ENCODE assay signal across 21 cellular contexts in the genomic region with DNA sequence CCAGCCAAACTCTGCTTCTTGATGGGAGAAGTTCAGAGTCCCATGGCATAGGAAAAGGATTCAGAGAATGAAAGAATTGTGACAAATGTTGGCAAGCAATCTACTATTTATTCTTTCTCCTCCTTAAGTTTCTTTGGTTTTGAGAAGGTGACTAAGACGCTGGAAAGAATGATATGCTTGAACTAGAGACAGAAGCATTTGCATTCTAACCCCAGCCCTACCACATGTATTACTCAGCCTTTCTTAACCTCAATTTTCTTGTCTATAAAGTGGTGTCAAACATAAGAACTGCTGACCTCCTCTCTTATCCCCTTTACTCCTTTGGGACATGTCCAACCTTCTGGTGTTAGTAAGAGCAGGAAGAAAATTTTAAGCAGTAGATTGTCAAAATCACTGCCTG.
A peak's percentile ranks its signal among the peaks of the same experiment; 100 is the strongest.
DNase-seq lines count a peak whose midpoint lies in the region; ATAC-seq, FAIRE-seq and TF ChIP-seq lines count a peak whose summit lies in the region.
"Had no signal": no experiment of that assay in that cellular context is flagged by ENCODE, and none has a peak within 500 bp of the region (broad histone marks: within the 10 kb centered on the region; RNA-seq: fewer than 3 reads in every experiment).

No MANE protein-coding gene starts in this region.

- H3K18ac ChIP-seq in H1 (ENCODE audit: extremely low read depth, low read length): 0 out of 2 replicates have a peak overlapping the region, but pooled peaks have one; percentile 63

- POLR2A ChIA-PET in PC-3 (lab: Charles Lee; ENCODE audit: unreplicated experiment) (no interaction called here), H1 (lab: Charles Lee; ENCODE audit: partially characterized antibody) (no interaction called here)

- no peak for TF ChIP-seq RAD21 in H1 (IDR thresholded peaks at IDR 0.05 in 1 of 2, conservative IDR thresholded peaks at IDR 0.05 in 1 of 2; ENCODE audit: low read depth in 2 of 2, low read length in 2 of 2)

- no peak overlapping the region for H2AK5ac ChIP-seq in H1 (ENCODE audit: low read depth, low read length)

- peaks cover 17% of the 10 kb centered on the region for H3K27me3 Mint-ChIP-seq in activated T-cell treated with anti-CD3 and anti-CD28 coated beads, Interleukin-2, amount 50 U/mL, for 72 hours (ENCODE audit: low read depth)
- H3K27me3 Mint-ChIP-seq in activated T-cell treated with anti-CD3 and anti-CD28 coated beads, Interleukin-2, amount 50 U/mL, for 4 hours (ENCODE audit: low read depth): peaks cover 24% of the 10 kb centered on the region

- H3K79me2 ChIP-seq in PC-3 (ENCODE audit: low read length) (no peaks in the 10 kb centered on the region), H1 (ENCODE audit: control insufficient read depth in 1 of 2, insufficient read depth in 2 of 2, low read length in 2 of 2) (no peaks in the 10 kb centered on the region), hepatocyte (no peaks in the 10 kb centered on the region)

- H3K4me2 ChIP-seq in PC-3 (ENCODE audit: low read length) (no peak overlapping the region), H1 (ENCODE audit: insufficient read depth in 1 of 2, low read depth in 2 of 2, low read length in 2 of 2) (no peak overlapping the region), hepatocyte (no peak overlapping the region)
- H3K4me2 ChIP-seq: KMS-11 had no signal

- 82% methylated on average over 1 of the region's 1 CpG; no CpG with 5 or more reads in 1 of the 2 experiments for WGBS in H1 (ENCODE audit: extremely low coverage in 1 of 2, insufficient coverage in 1 of 2, insufficient read length in 1 of 2, insufficient replicate concordance in 2 of 2, low coverage in 1 of 2, low lambda C conversion rate in 2 of 2, missing lambda C conversion rate in 1 of 2), 2 experiments
- WGBS in hepatocyte (ENCODE audit: low lambda C conversion rate, missing lambda C conversion rate): 80% methylated on average over 1 of the region's 1 CpG

- no peaks in the 10 kb centered on the region for H3K9me3 Mint-ChIP-seq in activated T-cell treated with anti-CD3 and anti-CD28 coated beads, Interleukin-2, amount 50 U/mL, for 72 hours
- no peaks in the 10 kb centered on the region for H3K9me3 Mint-ChIP-seq in activated T-cell treated with anti-CD3 and anti-CD28 coated beads, Interleukin-2, amount 50 U/mL, for 4 hours
- H3K9me3 Mint-ChIP-seq: CD4-positive, alpha-beta memory T cell; T-cell had no signal

- H3K4me1 Mint-ChIP-seq in activated T-cell treated with anti-CD3 and anti-CD28 coated beads, Interleukin-2, amount 50 U/mL, for 72 hours (ENCODE audit: low read depth): peaks cover 4% of the 10 kb centered on the region
- no peaks in the 10 kb centered on the region for H3K4me1 Mint-ChIP-seq in activated T-cell treated with anti-CD3 and anti-CD28 coated beads, Interleukin-2, amount 50 U/mL, for 4 hours (ENCODE audit: low read depth)
- H3K4me1 Mint-ChIP-seq: CD4-positive, alpha-beta memory T cell; T-cell had no signal

- H3K27ac Mint-ChIP-seq in activated T-cell treated with anti-CD3 and anti-CD28 coated beads, Interleukin-2, amount 50 U/mL, for 72 hours: no peak overlapping the region
- H3K27ac Mint-ChIP-seq: CD4-positive, alpha-beta memory T cell; T-cell had no signal

- H4K91ac ChIP-seq in H1 (replicated peaks; ENCODE audit: insufficient read length, low read length): no peak overlapping the region

- no peak for FAIRE-seq in H1 (lab: Jason Lieb, UNC)
- FAIRE-seq: D721Med had no signal

- no peak for TF ChIP-seq EP300 in H1 (IDR thresholded peaks at IDR 0.05; ENCODE audit: borderline replicate concordance in 1 of 2, low read depth in 2 of 2, low read length in 2 of 2)

- H3K36me3 ChIP-seq in PC-3 (ENCODE audit: low read depth, low read length) (no peaks in the 10 kb centered on the region), H1 (ENCODE audit: control insufficient read depth in 2 of 4, insufficient read depth in 4 of 4, low read length in 3 of 4) (no peaks in the 10 kb centered on the region), hepatocyte (replicated peaks; ENCODE audit: insufficient read depth, low read depth) (no peaks in the 10 kb centered on the region)
- H3K36me3 ChIP-seq: BE2C had no signal

- TF ChIP-seq POLR2A in H1 (IDR thresholded peaks at IDR 0.05; ENCODE audit: control extremely low read depth in 1 of 2, low read depth in 2 of 2, low read length in 2 of 2): no peak

- H3K9ac ChIP-seq in PC-3 (ENCODE audit: low read length) (no peak overlapping the region), H1 (replicated peaks in 1 of 4; ENCODE audit: extremely low read depth in 1 of 4, low read depth in 3 of 4, low read length in 3 of 4) (no peak overlapping the region)
- H3K9ac ChIP-seq: KMS-11 had no signal

- H3K27me3 ChIP-seq in PC-3 (ENCODE audit: low read length) (no peaks in the 10 kb centered on the region), H1 (replicated peaks in 1 of 4; ENCODE audit: control insufficient read depth in 3 of 4, extremely low read depth in 1 of 4, insufficient read depth in 3 of 4, low read length in 3 of 4) (no peaks in the 10 kb centered on the region), hepatocyte (peaks cover 6% of the 10 kb centered on the region)
- H3K27me3 ChIP-seq: BE2C had no signal

- no peak overlapping the region; the same call in 1 of the 2 replicates for H2BK12ac ChIP-seq in H1 (ENCODE audit: low read depth, low read length)

- no peak overlapping the region for H2BK15ac ChIP-seq in H1 (ENCODE audit: low read length)

- ATAC-seq in activated T-cell treated with anti-CD3 and anti-CD28 coated beads, Interleukin-2, amount 50 U/mL, for 72 hours (replicated peaks in 1 of 2): peak; percentile 44 to 57
- no peak for ATAC-seq in activated T-cell treated with anti-CD3 and anti-CD28 coated beads, Interleukin-2, amount 50 U/mL, for 4 hours
- ATAC-seq in PC-3 (no peak), GM19035 (IDR thresholded peaks at IDR 0.05; ENCODE audit: unreplicated experiment) (no peak)
- ATAC-seq: Right ventricle myocardium inferior, T-cell had no signal

- no peaks in the 10 kb centered on the region for H3K23me2 ChIP-seq in H1 (ENCODE audit: low read depth, low read length)

- no peaks in the 10 kb centered on the region for H3F3A ChIP-seq in PC-3 (ENCODE audit: low read length, unreplicated experiment)

- no peaks in the 10 kb centered on the region for H3K36me3 Mint-ChIP-seq in activated T-cell treated with anti-CD3 and anti-CD28 coated beads, Interleukin-2, amount 50 U/mL, for 72 hours (ENCODE audit: insufficient read depth in 2 of 2)
- no peaks in the 10 kb centered on the region for H3K36me3 Mint-ChIP-seq in activated T-cell treated with anti-CD3 and anti-CD28 coated beads, Interleukin-2, amount 50 U/mL, for 4 hours (ENCODE audit: insufficient read depth)
- H3K36me3 Mint-ChIP-seq: CD4-positive, alpha-beta memory T cell; T-cell had no signal

- H3K23ac ChIP-seq in H1 (ENCODE audit: insufficient read length): no peak overlapping the region

- H3K4me3 Mint-ChIP-seq in activated T-cell treated with anti-CD3 and anti-CD28 coated beads, Interleukin-2, amount 50 U/mL, for 72 hours: no peak overlapping the region
- no peak overlapping the region for H3K4me3 Mint-ChIP-seq in activated T-cell treated with anti-CD3 and anti-CD28 coated beads, Interleukin-2, amount 50 U/mL, for 4 hours
- H3K4me3 Mint-ChIP-seq: CD4-positive, alpha-beta memory T cell; T-cell had no signal

- CTCF ChIA-PET in PC-3 (lab: Charles Lee): no interaction called here
- CTCF ChIA-PET in H1 (lab: Charles Lee; ENCODE audit: partially characterized antibody): interaction anchor here (0.6 to 1.8 kb wide), 4 partner anchors 11 to 1239 kb away, joined by 3 to 6 read pairs (median 4); no protein-coding TSS in a partner anchor

- H2AFZ ChIP-seq in PC-3 (ENCODE audit: low read length) (no peak overlapping the region), H1 (ENCODE audit: low read length) (no peak overlapping the region), hepatocyte (no peak overlapping the region)

- H4K20me1 ChIP-seq in PC-3 (ENCODE audit: low read length) (no peaks in the 10 kb centered on the region), H1 (replicated peaks in 1 of 2; ENCODE audit: control insufficient read depth in 1 of 2, insufficient read depth in 2 of 2, low read length in 2 of 2) (peaks cover 0 to 1% of the 10 kb centered on the region in 2 experiments), hepatocyte (ENCODE audit: insufficient read depth, poor library complexity, severe bottlenecking) (no peaks in the 10 kb centered on the region)

- H3K14ac ChIP-seq in H1 (ENCODE audit: insufficient read length): no peak overlapping the region

- DNase-seq in activated T-cell treated with anti-CD3 and anti-CD28 coated beads, Interleukin-2, amount 50 U/mL, for 72 hours: no peak
- no peak for DNase-seq in activated T-cell treated with anti-CD3 and anti-CD28 coated beads, Interleukin-2, amount 50 U/mL, for 4 hours
- DNase-seq in PC-3 (peak; percentile 23), H1 (ENCODE audit: low read depth in 1 of 2, low spot score in 2 of 2) (no peak), hepatocyte (ENCODE audit: low spot score) (no peak), NCI-H82 treated with DMSO at 0.1 percent for 48 hours (lab: John Stamatoyannopoulos, UW; ENCODE audit: unreplicated experiment) (no peak)
- no peak for DNase-seq in stimulated activated naive CD4-positive, alpha-beta T cell treated with Interleukin-2 at 50 U/mL for 16 hours (lab: John Stamatoyannopoulos, UW)
- DNase-seq: 8988T; BE2C; CD4-positive, alpha-beta memory T cell; DMS79; MM.1S; NCI-H1417; NCI-H1930; NCI-H446; NCI-H69; T-cell had no signal

- H4K8ac ChIP-seq in H1 (ENCODE audit: extremely low read depth, insufficient read depth, low read length): no peak overlapping the region

- H3K9me2 ChIP-seq in PC-3 (replicated peaks; ENCODE audit: low read length) (no peaks in the 10 kb centered on the region), hepatocyte (replicated peaks; ENCODE audit: insufficient read depth) (no peaks in the 10 kb centered on the region)

- intact Hi-C loops in PC-3 (cut with micrococcal nuclease): no loop called here

- H4K5ac ChIP-seq in H1 (ENCODE audit: insufficient read length, low read depth, low read length): no peak overlapping the region

- H3K9me3 ChIP-seq in PC-3 (ENCODE audit: low read length): no peaks in the 10 kb centered on the region
- no peaks in the 10 kb centered on the region for H3K9me3 ChIP-seq in H1 (ENCODE audit: insufficient read depth in 2 of 2, low read depth in 1 of 2, low read length in 1 of 2)
- no peaks in the 10 kb centered on the region for H3K9me3 ChIP-seq in hepatocyte (ENCODE audit: low read depth)
- H3K9me3 ChIP-seq: BE2C had no signal

- no TSS peak for BruUV-seq in PC-3 (replicated peaks; lab: Mats Ljungman, UMichigan)

- H3K4me3 ChIP-seq in PC-3 (ENCODE audit: low read length) (no peak overlapping the region), H1 (ENCODE audit: extremely low read depth in 1 of 4, insufficient read depth in 2 of 4, low read depth in 3 of 4, low read length in 4 of 4) (no peak overlapping the region), hepatocyte (no peak overlapping the region)

- no peaks in the 10 kb centered on the region for H3K79me1 ChIP-seq in H1 (ENCODE audit: low read depth, low read length)

- H3K4ac ChIP-seq in H1 (replicated peaks; ENCODE audit: insufficient read length, low read depth, low read length): no peak overlapping the region

- no peak overlapping the region for H2BK5ac ChIP-seq in H1 (ENCODE audit: low read depth, low read length)

- no peak overlapping the region for H3K56ac ChIP-seq in H1 (replicated peaks; ENCODE audit: insufficient read length, low read depth, low read length)

- H3K4me1 ChIP-seq in PC-3 (ENCODE audit: insufficient read depth, low read length): no peaks in the 10 kb centered on the region
- H3K4me1 ChIP-seq in H1 (replicated peaks in 1 of 4; ENCODE audit: control insufficient read depth in 3 of 4, insufficient read depth in 4 of 4, low read length in 3 of 4): peaks cover 0 to 3% (median 0%) of the 10 kb centered on the region in 4 experiments; a peak in 2 of 7 replicates
- H3K4me1 ChIP-seq in hepatocyte (ENCODE audit: insufficient read depth): no peaks in the 10 kb centered on the region
- H3K4me1 ChIP-seq: BE2C had no signal

- no peak overlapping the region for H3K27ac ChIP-seq in PC-3 (ENCODE audit: low read length)
- H3K27ac ChIP-seq in H1 (ENCODE audit: low read depth, low read length): no peak overlapping the region
- no peak overlapping the region for H3K27ac ChIP-seq in hepatocyte
- H3K27ac ChIP-seq: KMS-11 had no signal

- H2BK20ac ChIP-seq in H1 (ENCODE audit: low read length): no peak overlapping the region

- H2BK120ac ChIP-seq in H1 (replicated peaks; ENCODE audit: low read depth, low read length): no peak overlapping the region

- TF ChIP-seq CTCF in PC-3 (conservative IDR thresholded peaks at IDR 0.05; ENCODE audit: low read depth, low read length): no peak
- TF ChIP-seq CTCF in H1 (IDR thresholded peaks at IDR 0.05; ENCODE audit: control extremely low read depth in 1 of 3, insufficient read depth in 1 of 3, low read depth in 1 of 3, low read length in 3 of 3): no peak
- no peak for TF ChIP-seq CTCF in hepatocyte (IDR thresholded peaks at IDR 0.05; ENCODE audit: poor library complexity)

Comparison
In these comparisons a context has a peak if more than half of its experiments do, and no peak if none do; other contexts are left out.
1. ATAC-seq: peak in activated T-cell treated with anti-CD3 and anti-CD28 coated beads, Interleukin-2, amount 50 U/mL, for 72 hours (2 of 2); none in activated T-cell treated with anti-CD3 and anti-CD28 coated beads, Interleukin-2, amount 50 U/mL, for 4 hours (0 of 2), PC-3 (single experiment) and GM19035 (single experiment).